19 cellular contexts compared by ENCODE assay signal in the genomic region with DNA sequence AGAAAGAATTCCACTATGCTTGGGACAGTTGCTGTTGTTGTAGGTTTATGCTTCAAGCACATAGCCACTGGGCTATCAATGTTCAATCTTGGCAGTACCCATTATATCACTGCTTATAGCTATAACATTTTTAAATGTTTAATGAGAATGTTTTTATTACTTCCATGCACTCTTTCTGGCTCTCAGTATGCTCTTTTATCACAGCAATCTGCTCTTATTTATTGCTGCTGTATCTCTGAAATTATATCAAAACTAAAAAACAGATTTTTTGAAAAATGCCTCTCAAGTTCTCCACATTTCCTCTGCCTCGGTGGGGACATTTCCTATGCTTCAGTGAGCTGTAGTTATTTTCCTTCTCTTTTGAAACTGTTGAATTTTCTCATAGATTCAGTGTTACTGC.
"Had no signal": no experiment of that assay in that cellular context is flagged by ENCODE, and none has a peak within 500 bp of the region (broad histone marks: within the 10 kb centered on the region; RNA-seq: fewer than 3 reads in every experiment).

No MANE protein-coding gene starts in this region.

- H3K9me3 ChIP-seq: MG63, SJSA1 had no signal

- H3K27ac ChIP-seq: HL-60, SJSA1 had no signal

- H3K36me3 ChIP-seq: MG63, SJSA1 had no signal

- DNase-seq: KBM-7, MG63, NCI-H1092 treated with DMSO at 0.1 percent for 48 hours, NCI-H1436, NCI-H187, NCI-H2029, NCI-H2081 treated with DMSO at 0.1 percent for 48 hours, NCI-H2171, NCI-H226, NCI-H446, NCI-H510A, NCI-H524 treated with DMSO at 0.1 percent for 48 hours, NCI-H69, NCI-H774, Right ventricle myocardium superior, RPMI8226, SIG-M5 had no signal

- H3K4me3 ChIP-seq: MG63, SJSA1 had no signal

- H3K27me3 ChIP-seq: MG63, SJSA1 had no signal
